Comparison of ENCODE assay signal across 9 cellular contexts in the genomic region with DNA sequence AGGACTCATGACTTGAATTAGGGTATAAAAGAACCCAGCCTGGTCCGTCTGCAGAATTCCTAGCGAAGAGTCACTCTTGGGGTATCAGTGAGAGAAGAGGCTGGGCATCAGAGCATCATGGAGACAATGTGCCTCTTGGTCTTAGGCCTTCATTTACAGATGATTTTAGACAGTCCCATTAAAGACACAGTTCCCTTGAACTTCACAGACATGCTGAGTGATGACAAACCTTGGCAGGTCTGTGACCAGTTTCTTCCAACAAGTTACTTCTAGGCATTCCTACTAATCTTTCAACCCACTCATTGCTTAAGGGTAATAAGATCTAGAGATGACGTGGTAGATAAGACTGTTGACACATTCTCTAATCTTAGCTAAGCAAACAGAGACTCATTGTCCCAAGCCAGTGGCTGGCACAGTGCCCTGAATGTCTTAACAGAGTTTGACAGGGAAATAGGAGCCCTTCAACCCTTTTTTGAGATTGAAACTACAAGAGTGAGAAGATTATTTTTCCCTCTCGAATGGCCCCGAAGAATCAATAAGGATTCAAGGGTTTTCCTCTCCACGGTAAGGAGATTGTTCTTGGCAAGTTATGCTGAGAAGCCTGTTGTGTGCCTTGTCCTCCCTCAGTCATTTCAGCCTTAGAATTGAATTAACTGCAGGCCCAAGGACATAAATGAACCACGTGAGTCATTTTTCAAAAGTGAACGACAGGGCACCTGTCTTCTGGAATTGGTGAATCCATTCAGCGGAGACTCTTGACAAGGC.
A peak's percentile ranks its signal among the peaks of the same experiment; 100 is the strongest.
DNase-seq lines count a peak whose midpoint lies in the region; ATAC-seq and TF ChIP-seq lines count a peak whose summit lies in the region.
"Had no signal": no experiment of that assay in that cellular context is flagged by ENCODE, and none has a peak within 500 bp of the region (broad histone marks: within the 10 kb centered on the region; RNA-seq: fewer than 3 reads in every experiment).

No MANE protein-coding gene starts in this region.

- H3K4me1 Mint-ChIP-seq in Calu3 (ENCODE audit: low read depth, unreplicated experiment), result peaks cover 25% of the 10 kb centered on the region

- no peaks in the 10 kb centered on the region for H3K27me3 ChIP-seq in kidney epithelial cell (ENCODE audit: control insufficient read depth, insufficient read depth, low read length)

- in situ Hi-C loops in astrocyte of the cerebellum (cut with HindIII; ENCODE audit: low sequenced_read_pairs), result no loop called here

- BruUV-seq in Calu3 (replicated peaks; lab: Mats Ljungman, UMichigan), result no TSS peak

- CTCF ChIA-PET in Calu3 (lab: Charles Lee), result interaction anchor here (1.1 to 1.2 kb wide), 2 partner anchors 13 to 31 kb away, joined by 4 read pairs; no protein-coding TSS in a partner anchor

- H3K27me3 Mint-ChIP-seq in Calu3 (ENCODE audit: unreplicated experiment), result peaks cover 13% of the 10 kb centered on the region
- H3K27me3 Mint-ChIP-seq: central memory CD8-positive, alpha-beta T cell had no signal

- DNase-seq in Calu3 (peak; percentile 89), NCI-H1105 treated with DMSO at 0.1 percent for 48 hours (lab: John Stamatoyannopoulos, UW) (peak; percentile 43), astrocyte of the cerebellum (ENCODE audit: low read depth) (peak; percentile 75), kidney epithelial cell (ENCODE audit: low read depth) (peak; percentile 94), HuH-7.5 (ENCODE audit: low spot score) (no peak)
- DNase-seq in stimulated activated CD8-positive, alpha-beta memory T cell treated with anti-CD3 and anti-CD28 coated beads, Interleukin-4, amount 100 ng/mL, for 48 hours, result peak; percentile 78
- no peak for DNase-seq in effector CD4-positive, alpha-beta T cell

- H3K4me3 Mint-ChIP-seq in Calu3 (ENCODE audit: low read depth, unreplicated experiment), result peak overlapping the region; percentile 39
- H3K4me3 Mint-ChIP-seq: central memory CD8-positive, alpha-beta T cell had no signal

- TF ChIP-seq CTCF in Calu3 (IDR thresholded peaks at IDR 0.05; ENCODE audit: unreplicated experiment) (no peak), astrocyte of the cerebellum (IDR thresholded peaks at IDR 0.05; ENCODE audit: low read depth, low read length, missing control alignments) (no peak), kidney epithelial cell (IDR thresholded peaks at IDR 0.05; ENCODE audit: insufficient read depth, low read length, poor library complexity, severe bottlenecking) (no peak)

- H3K9me3 Mint-ChIP-seq in Calu3 (ENCODE audit: low read depth, unreplicated experiment), result no peaks in the 10 kb centered on the region
- H3K9me3 Mint-ChIP-seq: central memory CD8-positive, alpha-beta T cell had no signal

- H3K27ac Mint-ChIP-seq in Calu3 (ENCODE audit: unreplicated experiment), result peak overlapping the region; percentile 72

- no peaks in the 10 kb centered on the region for H3K36me3 ChIP-seq in kidney epithelial cell (ENCODE audit: control insufficient read depth, insufficient read depth, low read length)

- intact Hi-C loops in Calu3 (cut with micrococcal nuclease; ENCODE audit: unreplicated experiment), result loop anchor here (2.0 to 5.0 kb wide), 2 partner anchors 30 to 127 kb away; no protein-coding TSS in a partner anchor

- H3K36me3 Mint-ChIP-seq in Calu3 (ENCODE audit: insufficient read depth, unreplicated experiment), result peaks cover 10% of the 10 kb centered on the region

- H3K4me3 ChIP-seq in astrocyte of the cerebellum (ENCODE audit: low read depth, low read length), result no peak overlapping the region
- no peak overlapping the region for H3K4me3 ChIP-seq in kidney epithelial cell (ENCODE audit: low read depth, low read length)

- ATAC-seq in GM19035 (IDR thresholded peaks at IDR 0.05; ENCODE audit: unreplicated experiment), result no peak

Comparison
In these comparisons a context has a peak if more than half of its experiments do, and no peak if none do; other contexts are left out.
1. DNase-seq: peak in Calu3 (single experiment), NCI-H1105 treated with DMSO at 0.1 percent for 48 hours (single experiment), astrocyte of the cerebellum (single experiment), kidney epithelial cell (single experiment) and stimulated activated CD8-positive, alpha-beta memory T cell treated with anti-CD3 and anti-CD28 coated beads, Interleukin-4, amount 100 ng/mL, for 48 hours (single experiment); none in effector CD4-positive, alpha-beta T cell (single experiment) and HuH-7.5 (single experiment).